ENCODE assay signal across 8 cellular contexts in the genomic region with DNA sequence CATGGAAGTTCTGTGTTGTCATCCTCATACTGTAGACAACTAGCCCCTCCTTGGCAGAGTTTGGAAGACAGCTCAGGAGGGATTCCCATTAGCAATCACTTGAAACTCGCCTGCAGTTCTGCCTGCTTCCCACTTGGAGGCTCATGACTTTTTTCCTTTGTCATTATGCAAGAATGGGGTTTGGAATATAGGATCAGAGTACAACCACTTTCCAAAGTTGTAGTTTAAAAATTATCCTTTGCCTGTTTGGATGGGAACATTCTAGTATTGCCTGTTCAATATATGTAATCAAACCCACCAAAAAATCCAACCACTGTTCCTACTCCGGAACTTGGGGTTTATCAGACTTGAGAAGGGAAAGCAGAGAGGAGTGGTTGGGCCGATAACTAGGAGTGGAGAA. TPM values are rescaled to one million over a fixed set of nuclear protein-coding genes. Genes with fewer than 3 reads are reported as not detected.
A peak's percentile ranks its signal among the peaks of the same experiment; 100 is the strongest.
DNase-seq lines count a peak whose midpoint lies in the region; ATAC-seq and TF ChIP-seq lines count a peak whose summit lies in the region.

No MANE protein-coding gene starts in this region.

- no peak overlapping the region for H3K4me3 ChIP-seq in ascending aorta

- ATAC-seq in T-helper 17 cell (no peak), GM18520 (IDR thresholded peaks at IDR 0.05; ENCODE audit: unreplicated experiment) (no peak), HG03342 (IDR thresholded peaks at IDR 0.05; ENCODE audit: unreplicated experiment) (no peak)

- DNase-seq in AG08395 (ENCODE audit: low spot score) = peak; percentile 58
- DNase-seq in HT1080 (ENCODE audit: low read depth) = peak; percentile 42
- DNase-seq in ascending aorta (ENCODE audit: low spot score in 2 of 2) = no peak
- DNase-seq in kidney tubule cell (ENCODE audit: low spot score) = peak; percentile 43
- DNase-seq in T-helper 17 cell = no peak
- no peak for DNase-seq in NCI-H345 (lab: John Stamatoyannopoulos, UW)

- TF ChIP-seq CTCF in ascending aorta (IDR thresholded peaks at IDR 0.05) = peak in 2 of 3 experiments; percentile 34 to 39

- H3K27me3 Mint-ChIP-seq in T-helper 17 cell = no peaks in the 10 kb centered on the region

- H3K4me1 ChIP-seq in ascending aorta = peaks cover 6% of the 10 kb centered on the region in 2 donors

- peaks cover 7% of the 10 kb centered on the region for H3K4me1 Mint-ChIP-seq in T-helper 17 cell

- H3K27me3 ChIP-seq in ascending aorta = no peaks in the 10 kb centered on the region

- no peak overlapping the region for H3K27ac ChIP-seq in ascending aorta

- H3K27ac Mint-ChIP-seq in T-helper 17 cell = no peak overlapping the region

- intact Hi-C loops in ascending aorta (cut with DNase I) = no loop called here

- peaks cover 7% of the 10 kb centered on the region for H3K36me3 Mint-ChIP-seq in T-helper 17 cell (ENCODE audit: low read depth)

- H3K9me3 ChIP-seq in ascending aorta (no peaks in the 10 kb centered on the region), T-helper 17 cell (ENCODE audit: control insufficient read depth, low read length, poor library complexity, severe bottlenecking) (no peaks in the 10 kb centered on the region)

- H3K36me3 ChIP-seq in ascending aorta = peaks cover 36 to 46% of the 10 kb centered on the region in 2 donors

- H3K4me3 Mint-ChIP-seq in T-helper 17 cell = no peak overlapping the region

RNA-seq across cellular contexts. Expression of a gene that starts 2.1 kb away (rescaled TPM):
- 0.27 and 0.31 TPM in 2 replicates for total RNA-seq in HT1080 (2014; rRNA removed; shearing (Covaris generic))
- 0.08 TPM in 1 of 2 replicates, not detected in the other for polyA plus RNA-seq in HT1080 (2015; cell fraction: cytosol; rRNA removed)
- 0.23 and 0.94 TPM in 2 replicates for polyA plus RNA-seq in HT1080 (2015; cell fraction: nucleus; rRNA removed)
- total RNA-seq in ascending aorta (12.2 TPM), T-helper 17 cell (1 to 10 TPM in 1 of 2 donors, under 1 TPM in 1; 0.77 to 1.0 TPM)

RNA-seq across cellular contexts. Expression of a gene that starts 10.4 kb away (rescaled TPM):
- 58.9 and 119 TPM in 2 replicates for total RNA-seq in HT1080 (2014; rRNA removed; shearing (Covaris generic))
- 47.7 and 79.3 TPM in 2 replicates for polyA plus RNA-seq in HT1080 (2015; cell fraction: cytosol; rRNA removed)
- polyA plus RNA-seq in HT1080 (2015; cell fraction: nucleus; rRNA removed) = 16.7 and 23.4 TPM in 2 replicates
- total RNA-seq in ascending aorta = 19.8 TPM
- total RNA-seq in T-helper 17 cell = 10 to 100 TPM; 40.1 to 45.1 TPM

RNA-seq across cellular contexts. Expression of a gene that starts 16.5 kb away (rescaled TPM):
- total RNA-seq in HT1080 (2014; rRNA removed; shearing (Covaris generic)) = 121 and 161 TPM in 2 replicates
- polyA plus RNA-seq in HT1080 (2015; cell fraction: cytosol; rRNA removed) = 114 and 120 TPM in 2 replicates
- 156 and 161 TPM in 2 replicates for polyA plus RNA-seq in HT1080 (2015; cell fraction: nucleus; rRNA removed)
- total RNA-seq in ascending aorta (277 TPM), T-helper 17 cell (10 to 100 TPM; 74.0 to 93.6 TPM)

RNA-seq across cellular contexts. Expression of a gene that starts 44.3 kb away (rescaled TPM):
- 6.0 and 9.5 TPM in 2 replicates for total RNA-seq in HT1080 (2014; rRNA removed; shearing (Covaris generic))
- 25.8 and 29.0 TPM in 2 replicates for polyA plus RNA-seq in HT1080 (2015; cell fraction: cytosol; rRNA removed)
- polyA plus RNA-seq in HT1080 (2015; cell fraction: nucleus; rRNA removed) = 42.0 and 46.5 TPM in 2 replicates
- total RNA-seq in ascending aorta = not detected
- 1 to 10 TPM in 1 of 2 donors, under 1 TPM in 1; 0.17 to 1.1 TPM for total RNA-seq in T-helper 17 cell

Comparison
In these comparisons a context has a peak if more than half of its experiments do, and no peak if none do; other contexts are left out.
1. DNase-seq: peak in AG08395 (single experiment), HT1080 (single experiment) and kidney tubule cell (single experiment); none in ascending aorta (0 of 2), T-helper 17 cell (0 of 3) and NCI-H345 (single experiment).